23 cellular contexts compared by ENCODE assay signal in genomic region chr1:67879485-67879884, GRCh38.
"Had no signal": no experiment of that assay in that cellular context is flagged by ENCODE, and none has a peak within 500 bp of the region (broad histone marks: within the 10 kb centered on the region; RNA-seq: fewer than 3 reads in every experiment).

No MANE protein-coding gene starts in this region.

- H3K79me2 ChIP-seq: parathyroid adenoma had no signal

- H3K27ac Mint-ChIP-seq: nephron; stimulated activated memory B cell treated with anti-CD40 and anti-IgM and Interleukin-4, amounts not matched to agents 10 μg/mL and 1 μg/mL and 100 μg/mL, for 72 hours; stimulated activated naive CD8-positive, alpha-beta T cell treated with anti-CD3 and anti-CD28 coated beads, Interleukin-15, Interleukin-2, amounts not matched to agents 100 ng/mL and 50 ng/mL, for 24 hours had no signal

- ATAC-seq: esophagus mucosa; psoas muscle; stimulated activated memory B cell treated with anti-CD40 and anti-IgM and Interleukin-4, amounts not matched to agents 10 μg/mL and 1 μg/mL and 100 μg/mL, for 72 hours had no signal

- H3K9me3 Mint-ChIP-seq: nephron; stimulated activated naive CD8-positive, alpha-beta T cell treated with anti-CD3 and anti-CD28 coated beads, Interleukin-15, Interleukin-2, amounts not matched to agents 100 ng/mL and 50 ng/mL, for 24 hours had no signal

- H3K4me1 Mint-ChIP-seq: naive B cell; nephron; stimulated activated memory B cell treated with anti-CD40 and anti-IgM and Interleukin-4, amounts not matched to agents 10 μg/mL and 1 μg/mL and 100 μg/mL, for 72 hours had no signal

- H3K4me1 ChIP-seq: parathyroid adenoma, psoas muscle, right lobe of liver, spleen, tibial artery, upper lobe of left lung, uterus had no signal

- DNase-seq: effector memory CD4-positive, alpha-beta T cell; heart left ventricle; hypothalamus; kidney glomerular epithelial cell; mesendoderm; naive B cell; psoas muscle; retina; right lobe of liver; spleen; stimulated activated CD4-positive, alpha-beta T cell treated with anti-CD3 and anti-CD28 coated beads, Interleukin-15, amount 100 ng/mL, for 24 hours; stimulated activated CD4-positive, alpha-beta T cell treated with anti-CD3 and anti-CD28 coated beads, Interleukin-1b, Interleukin-23, amount 100 ng/mL, for 48 hours; stimulated activated CD4-positive, alpha-beta T cell treated with anti-CD3 and anti-CD28 coated beads, Interleukin-4, amount 100 ng/mL, for 24 hours; tibial artery; uterus had no signal

- H3K9ac ChIP-seq: parathyroid adenoma had no signal

- H2AFZ ChIP-seq: parathyroid adenoma had no signal

- H3K4me3 Mint-ChIP-seq: nephron; stimulated activated memory B cell treated with anti-CD40 and anti-IgM and Interleukin-4, amounts not matched to agents 10 μg/mL and 1 μg/mL and 100 μg/mL, for 72 hours; stimulated activated naive CD8-positive, alpha-beta T cell treated with anti-CD3 and anti-CD28 coated beads, Interleukin-15, Interleukin-2, amounts not matched to agents 100 ng/mL and 50 ng/mL, for 24 hours had no signal

- H3K9me3 ChIP-seq: right lobe of liver, uterus had no signal

- H3K27me3 Mint-ChIP-seq: stimulated activated memory B cell treated with anti-CD40 and anti-IgM and Interleukin-4, amounts not matched to agents 10 μg/mL and 1 μg/mL and 100 μg/mL, for 72 hours had no signal

- H3K27ac ChIP-seq: heart left ventricle, parathyroid adenoma, psoas muscle, right lobe of liver, spleen, tibial artery, upper lobe of left lung, uterus had no signal

- H3K27me3 ChIP-seq: heart left ventricle, right lobe of liver, tibial artery, upper lobe of left lung, uterus had no signal

- H3K4me3 ChIP-seq: heart left ventricle, psoas muscle, right lobe of liver, spleen, tibial artery, upper lobe of left lung, uterus had no signal

- FAIRE-seq: endometrium, frontal cortex had no signal

- H3K36me3 ChIP-seq: heart left ventricle, right lobe of liver, spleen, tibial artery, upper lobe of left lung, uterus had no signal
